ENCODE assay signal across 1 cellular context in genomic region chr1:106952766-106953165, GRCh38.
TF ChIP-seq lines count a peak whose summit lies in the region.

No MANE protein-coding gene starts in this region.

TF ChIP-seq in IMR-90, 13 proteins besides CTCF, POLR2A, EP300 and RAD21:
- no peak for TF ChIP-seq MAZ (IDR thresholded peaks at IDR 0.05; ENCODE audit: borderline replicate concordance, low read depth, low read length)
- TF ChIP-seq RFX5 (IDR thresholded peaks at IDR 0.05; ENCODE audit: low read depth, low read length) = no peak
- TF ChIP-seq USF2 (IDR thresholded peaks at IDR 0.05; ENCODE audit: low read depth, low read length) = no peak
- no peak for TF ChIP-seq FOS (IDR thresholded peaks at IDR 0.05; ENCODE audit: low read depth, low read length)
- no peak for TF ChIP-seq MXI1 (IDR thresholded peaks at IDR 0.05; ENCODE audit: borderline replicate concordance, low read depth, low read length)
- no peak for TF ChIP-seq CEBPB (IDR thresholded peaks at IDR 0.05; ENCODE audit: low read depth, low read length)
TF ChIP-seq in IMR-90: peak in this region for 0.
